ENCODE assay signal across 8 cellular contexts in genomic region chr3:126180477-126181397, GRCh38. TPM values are rescaled to one million over a fixed set of nuclear protein-coding genes. Genes with fewer than 3 reads are reported as not detected.
DNase-seq lines count a peak whose midpoint lies in the region; ATAC-seq and TF ChIP-seq lines count a peak whose summit lies in the region.

TSS of gene ALDH1L1 (minus strand) at chr3:126180586. CDS start at chr3:126160979, 19,607 bp downstream.

- no peak for DNase-seq in activated T-cell treated with anti-CD3 and anti-CD28 coated beads, Interleukin-2, amount 50 U/mL, for 4 hours
- DNase-seq in activated T-cell treated with anti-CD3 and anti-CD28 coated beads, Interleukin-2, amount 50 U/mL, for 1 hour: no peak
- DNase-seq in choroid plexus epithelial cell (ENCODE audit: low read depth) (peak; percentile 52), left colon (peak; percentile 76 to 79), superior temporal gyrus (ENCODE audit: extremely low spot score) (peak; percentile 49)
- DNase-seq in activated CD4-positive, alpha-beta memory T cell treated with anti-CD3 and anti-CD28 coated beads, Interleukin-2, amount 10 ng/mL, durations not matched to agents 7 days and 5 days: no peak

- H3K27me3 Mint-ChIP-seq in activated T-cell treated with anti-CD3 and anti-CD28 coated beads, Interleukin-2, amount 50 U/mL, for 4 hours (ENCODE audit: low read depth): peaks cover 44% of the 10 kb centered on the region
- peaks cover 45% of the 10 kb centered on the region for H3K27me3 Mint-ChIP-seq in activated CD4-positive, alpha-beta memory T cell treated with anti-CD3 and anti-CD28 coated beads, Interleukin-2, amount 10 ng/mL, durations not matched to agents 7 days and 5 days

- H3K4me3 ChIP-seq in choroid plexus epithelial cell (ENCODE audit: low read depth, low read length): peak within 1 kb of the TSS; percentile 48

- ATAC-seq in activated T-cell treated with anti-CD3 and anti-CD28 coated beads, Interleukin-2, amount 50 U/mL, for 4 hours: peak; percentile 23 to 28
- peak; percentile 80 for ATAC-seq in left colon
- ATAC-seq in HG03280 (IDR thresholded peaks at IDR 0.05; ENCODE audit: unreplicated experiment): no peak
- ATAC-seq in GM21576 (IDR thresholded peaks at IDR 0.05; ENCODE audit: unreplicated experiment): no peak

- no peaks in the 10 kb centered on the region for H3K36me3 Mint-ChIP-seq in activated T-cell treated with anti-CD3 and anti-CD28 coated beads, Interleukin-2, amount 50 U/mL, for 4 hours (ENCODE audit: insufficient read depth)
- H3K36me3 Mint-ChIP-seq in activated CD4-positive, alpha-beta memory T cell treated with anti-CD3 and anti-CD28 coated beads, Interleukin-2, amount 10 ng/mL, durations not matched to agents 7 days and 5 days (ENCODE audit: low read depth): no peaks in the 10 kb centered on the region

- intact Hi-C loops in left colon (cut with DNase I, micrococcal nuclease): no loop called here

- peaks cover 4% of the 10 kb centered on the region for H3K4me1 Mint-ChIP-seq in activated T-cell treated with anti-CD3 and anti-CD28 coated beads, Interleukin-2, amount 50 U/mL, for 4 hours (ENCODE audit: low read depth)
- no peaks in the 10 kb centered on the region for H3K4me1 Mint-ChIP-seq in activated CD4-positive, alpha-beta memory T cell treated with anti-CD3 and anti-CD28 coated beads, Interleukin-2, amount 10 ng/mL, durations not matched to agents 7 days and 5 days

- POLR2A ChIA-PET in activated CD4-positive, alpha-beta memory T cell treated with anti-CD3 and anti-CD28 coated beads, Interleukin-2, amount 10 ng/mL, durations not matched to agents 7 days and 5 days (lab: Charles Lee): no interaction called here

- H3K9me3 Mint-ChIP-seq in activated T-cell treated with anti-CD3 and anti-CD28 coated beads, Interleukin-2, amount 50 U/mL, for 4 hours: no peaks in the 10 kb centered on the region
- H3K9me3 Mint-ChIP-seq in activated CD4-positive, alpha-beta memory T cell treated with anti-CD3 and anti-CD28 coated beads, Interleukin-2, amount 10 ng/mL, durations not matched to agents 7 days and 5 days: no peaks in the 10 kb centered on the region

- CTCF ChIA-PET in activated CD4-positive, alpha-beta memory T cell treated with anti-CD3 and anti-CD28 coated beads, Interleukin-2, amount 10 ng/mL, durations not matched to agents 7 days and 5 days (lab: Charles Lee): no interaction called here

- no peak for TF ChIP-seq CTCF in choroid plexus epithelial cell (conservative IDR thresholded peaks at IDR 0.05; ENCODE audit: low read depth, low read length)

- H3K4me3 Mint-ChIP-seq in activated T-cell treated with anti-CD3 and anti-CD28 coated beads, Interleukin-2, amount 50 U/mL, for 4 hours: no peak within 1 kb of the TSS
- no peak within 1 kb of the TSS for H3K4me3 Mint-ChIP-seq in activated CD4-positive, alpha-beta memory T cell treated with anti-CD3 and anti-CD28 coated beads, Interleukin-2, amount 10 ng/mL, durations not matched to agents 7 days and 5 days

- no peak within 1 kb of the TSS for H3K27ac Mint-ChIP-seq in activated CD4-positive, alpha-beta memory T cell treated with anti-CD3 and anti-CD28 coated beads, Interleukin-2, amount 10 ng/mL, durations not matched to agents 7 days and 5 days

RNA-seq across cellular contexts. Expression of gene ALDH1L1, which starts in this region (rescaled TPM):
- under 1 TPM in 2 of 3 donors, not detected in 1; 0.10 to 0.29 TPM for total RNA-seq in activated T-cell treated with anti-CD3 and anti-CD28 coated beads, Interleukin-2, amount 50 U/mL, for 4 hours
- total RNA-seq in left colon: 10 to 100 TPM in 1 of 2 donors, 1 to 10 TPM in 1; 7.7 to 26.7 TPM
- not detected for total RNA-seq in activated CD4-positive, alpha-beta memory T cell treated with anti-CD3 and anti-CD28 coated beads, Interleukin-2, amount 10 ng/mL, durations not matched to agents 7 days and 5 days

Comparison
In these comparisons a context has a peak if more than half of its experiments do, and no peak if none do; other contexts are left out.
1. RNA of gene ALDH1L1 (total RNA-seq): 7.7 to 26.7 TPM in left colon; 0.10 to 0.29 TPM in activated T-cell treated with anti-CD3 and anti-CD28 coated beads, Interleukin-2, amount 50 U/mL, for 4 hours and not detected in activated CD4-positive, alpha-beta memory T cell treated with anti-CD3 and anti-CD28 coated beads, Interleukin-2, amount 10 ng/mL, durations not matched to agents 7 days and 5 days; every median in the first group is over 4 times any median in the second.
2. Peak in ATAC-seq in activated T-cell treated with anti-CD3 and anti-CD28 coated beads, Interleukin-2, amount 50 U/mL, for 4 hours; RNA of the gene not detected or under 1 TPM.
3. DNase-seq: peak in choroid plexus epithelial cell (single experiment), left colon (2 of 2) and superior temporal gyrus (single experiment); none in activated T-cell treated with anti-CD3 and anti-CD28 coated beads, Interleukin-2, amount 50 U/mL, for 4 hours (single experiment), activated T-cell treated with anti-CD3 and anti-CD28 coated beads, Interleukin-2, amount 50 U/mL, for 1 hour (single experiment) and activated CD4-positive, alpha-beta memory T cell treated with anti-CD3 and anti-CD28 coated beads, Interleukin-2, amount 10 ng/mL, durations not matched to agents 7 days and 5 days (single experiment).